Comparison of ENCODE assay signal across 2 cellular contexts in genomic region chr3:6282920-6283319, GRCh38.
TF ChIP-seq lines count a peak whose summit lies in the region.

No MANE protein-coding gene starts in this region.

TF ChIP-seq in H1, 55 proteins besides CTCF, POLR2A, EP300 and RAD21 (continued from another document):
- no peak for TF ChIP-seq CHD7 (IDR thresholded peaks at IDR 0.05; ENCODE audit: insufficient replicate concordance, low read length)
- no peak for TF ChIP-seq RNF2 (IDR thresholded peaks at IDR 0.05; ENCODE audit: borderline replicate concordance, low read depth, low read length, missing control alignments, poor library complexity, severe bottlenecking)
- no peak for TF ChIP-seq CHD2 (IDR thresholded peaks at IDR 0.05; ENCODE audit: low read length)

TF ChIP-seq in GM23338, 12 proteins besides CTCF, POLR2A, EP300 and RAD21 (continued from another document):
- TF ChIP-seq ZNF462 (CRISPR knock-in tag; IDR thresholded peaks at IDR 0.05) (no peak), NANOG (IDR thresholded peaks at IDR 0.05; ENCODE audit: borderline replicate concordance) (no peak), STAT1 (IDR thresholded peaks at IDR 0.05; ENCODE audit: unreplicated experiment) (no peak), EZH2 (IDR thresholded peaks at IDR 0.05; ENCODE audit: low read depth, unreplicated experiment) (no peak), ZNF331 (CRISPR knock-in tag; IDR thresholded peaks at IDR 0.05; ENCODE audit: low read depth) (no peak), JUNB (IDR thresholded peaks at IDR 0.05; ENCODE audit: unreplicated experiment) (no peak)
